15 cellular contexts compared by ENCODE assay signal in genomic region chr22:31155425-31155824, GRCh38. TPM values are rescaled to one million over a fixed set of nuclear protein-coding genes. Genes with fewer than 3 reads are reported as not detected.
A peak's percentile ranks its signal among the peaks of the same experiment; 100 is the strongest.
DNase-seq lines count a peak whose midpoint lies in the region; ATAC-seq and TF ChIP-seq lines count a peak whose summit lies in the region.
"Had no signal": no experiment of that assay in that cellular context is flagged by ENCODE, and none has a peak within 500 bp of the region (broad histone marks: within the 10 kb centered on the region; RNA-seq: fewer than 3 reads in every experiment).

No MANE protein-coding gene starts in this region.

- 21 to 39% (median 32%) methylated on average over 3 of the region's 3 CpGs for WGBS in stomach, 5 donors

- TF ChIP-seq CTCF in fibroblast of villous mesenchyme (IDR thresholded peaks at IDR 0.05; ENCODE audit: insufficient read depth, low read depth, low read length) (no peak), stomach (IDR thresholded peaks at IDR 0.05) (no peak)

- no peak for TF ChIP-seq EP300 in stomach (IDR thresholded peaks at IDR 0.05)

- TF ChIP-seq POLR2A in stomach (IDR thresholded peaks at IDR 0.05): no peak

- H3K27ac ChIP-seq in stomach: peak overlapping the region in 4 of 5 donors; percentile 74 to 87 (median 80)

- no peaks in the 10 kb centered on the region for H3K27me3 ChIP-seq in stomach

- intact Hi-C loops in stomach (cut with DNase I; ENCODE audit: low total_unique reads): no loop called here

- no peak for ATAC-seq in GM19463 (IDR thresholded peaks at IDR 0.05; ENCODE audit: unreplicated experiment)

- no peaks in the 10 kb centered on the region for H3K9me3 ChIP-seq in stomach

- H3K36me3 ChIP-seq in stomach: no peaks in the 10 kb centered on the region

- DNase-seq in EL: peak; percentile 62
- DNase-seq in astrocyte of the hippocampus (ENCODE audit: low read depth, low spot score): peak; percentile 24
- peak; percentile 68 for DNase-seq in fibroblast of villous mesenchyme (ENCODE audit: low read depth)
- DNase-seq in stomach: no peak
- no peak for DNase-seq in hypothalamus (lab: John Stamatoyannopoulos, UW)
- DNase-seq in COLO668 (lab: John Stamatoyannopoulos, UW; ENCODE audit: unreplicated experiment): no peak
- no peak for DNase-seq in AML-193 (lab: John Stamatoyannopoulos, UW)
- DNase-seq: activated CD4-positive, alpha-beta T cell treated with anti-CD3 and anti-CD28 coated beads, Interleukin-2, amount 50 U/mL, for 4 hours; anterior cingulate cortex; NCI-H2029; stimulated activated CD8-positive, alpha-beta memory T cell treated with anti-CD3 and anti-CD28 coated beads, Interleukin-4, amount 100 ng/mL, for 48 hours had no signal

- H3K4me3 ChIP-seq in fibroblast of villous mesenchyme (ENCODE audit: low read depth, low read length) (no peak overlapping the region), stomach (no peak overlapping the region)

- peaks cover 6 to 24% (median 16%) of the 10 kb centered on the region in 4 donors for H3K4me1 ChIP-seq in stomach

RNA-seq across cellular contexts. Expression of gene RNF185, which starts 4.6 kb away (rescaled TPM):
- total RNA-seq in fibroblast of villous mesenchyme (34.5 and 35.0 TPM in 2 replicates), stomach (10 to 100 TPM in 4 of 5 donors, 1 to 10 TPM in 1; 3.5 to 35.7 (median 24.4) TPM)
- polyA plus RNA-seq in stomach: 10 to 100 TPM; 18.9 to 25.4 (median 19.2) TPM

RNA-seq across cellular contexts. Expression of gene PLA2G3, which starts 15.1 kb away (rescaled TPM):
- total RNA-seq in fibroblast of villous mesenchyme: 0.32 and 0.43 TPM in 2 replicates
- total RNA-seq in stomach: not detected
- polyA plus RNA-seq in stomach: 1 to 10 TPM in 1 of 3 donors, under 1 TPM in 1, not detected in 1; 0.75 to 2.5 TPM
- total RNA-seq: H4, osteocyte, urinary bladder had no signal
- polyA plus RNA-seq: urinary bladder had no signal

RNA-seq across cellular contexts. Expression of gene INPP5J, which starts 32.7 kb away (rescaled TPM):
- total RNA-seq in fibroblast of villous mesenchyme (0.43 and 0.97 TPM in 2 replicates), stomach (10 to 100 TPM in 2 of 5 donors, 1 to 10 TPM in 3; 1.8 to 34.4 (median 9.6) TPM)
- 1 to 10 TPM; 5.5 to 9.5 (median 7.5) TPM for polyA plus RNA-seq in stomach

RNA-seq across cellular contexts. Expression of gene SELENOM, which starts 48.1 kb away (rescaled TPM):
- total RNA-seq in fibroblast of villous mesenchyme (152 and 155 TPM in 2 replicates), stomach (1,000 to 10,000 TPM in 1 of 5 donors, 100 to 1,000 TPM in 3, 10 to 100 TPM in 1; 59.8 to 1,443 (median 573) TPM)
- polyA plus RNA-seq in stomach: 100 to 1,000 TPM; 243 to 454 (median 300) TPM

RNA-seq across cellular contexts. Expression of gene LIMK2, which starts 56.7 kb away (rescaled TPM):
- total RNA-seq in fibroblast of villous mesenchyme (50.1 and 50.3 TPM in 2 replicates), stomach (100 to 1,000 TPM in 3 of 5 donors, 10 to 100 TPM in 2; 96.3 to 541 (median 124) TPM)
- 10 to 100 TPM; 19.9 to 26.6 (median 24.0) TPM for polyA plus RNA-seq in stomach

Comparison
In these comparisons a context has a peak if more than half of its experiments do, and no peak if none do; other contexts are left out.
1. DNase-seq: peak in EL (single experiment), astrocyte of the hippocampus (single experiment) and fibroblast of villous mesenchyme (single experiment); none in stomach (single experiment), hypothalamus (0 of 51), COLO668 (single experiment) and AML-193 (0 of 2).